ENCODE assay signal across 30 cellular contexts in the genomic region with DNA sequence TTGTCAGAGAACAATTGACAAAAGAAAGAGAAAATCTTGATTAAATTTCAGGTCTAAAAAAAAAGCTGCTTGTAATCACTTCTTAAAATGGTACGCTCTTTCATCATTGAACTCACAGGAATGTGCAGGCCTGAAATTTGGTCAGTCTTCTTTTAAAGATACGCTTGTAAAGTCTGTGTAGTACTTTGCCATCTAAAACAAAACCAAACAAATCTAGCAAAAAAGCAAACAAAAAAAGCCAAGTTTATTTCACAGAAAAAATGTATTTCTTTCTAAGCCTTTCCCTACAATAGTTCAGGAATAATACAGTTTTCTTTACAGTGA.
"Had no signal": no experiment of that assay in that cellular context is flagged by ENCODE, and none has a peak within 500 bp of the region (broad histone marks: within the 10 kb centered on the region; RNA-seq: fewer than 3 reads in every experiment).

No MANE protein-coding gene starts in this region.

- H3K27ac Mint-ChIP-seq: immature natural killer cell; naive thymus-derived CD4-positive, alpha-beta T cell; nephron; neural progenitor cell; progenitor cell of endocrine pancreas; stimulated activated naive B cell treated with anti-CD40 and anti-IgM and Interleukin-4, amounts not matched to agents 10 μg/mL and 1 μg/mL and 100 μg/mL, for 72 hours had no signal

- DNase-seq: hypothalamus; immature natural killer cell; kidney; left colon; left lung; midbrain; mucosa of descending colon; naive thymus-derived CD4-positive, alpha-beta T cell; occipital lobe; right lobe of liver; stimulated activated CD4-positive, alpha-beta T cell treated with anti-CD3 and anti-CD28 coated beads, Interleukin-12 subunit alpha, Interleukin-12 subunit beta, amount 100 ng/mL, for 4 hours; stimulated activated CD4-positive, alpha-beta T cell treated with anti-CD3 and anti-CD28 coated beads, Interleukin-15, amount 100 ng/mL, for 24 hours; stimulated activated CD4-positive, alpha-beta T cell treated with anti-CD3 and anti-CD28 coated beads, Interleukin-2, amount 100 ng/mL, for 24 hours; stimulated activated CD4-positive, alpha-beta T cell treated with anti-CD3 and anti-CD28 coated beads, Interleukin-4, amount 100 ng/mL, for 1 hour; stimulated activated naive B cell treated with anti-CD40 and anti-IgM and Interleukin-4, amounts not matched to agents 10 μg/mL and 1 μg/mL and 100 μg/mL, for 72 hours; stimulated activated naive CD8-positive, alpha-beta T cell treated with anti-CD3 and anti-CD28 coated beads, Interleukin-15, Interleukin-2, amounts not matched to agents 100 U/mL and 50 U/mL, for 24 hours; stomach; tibial artery; upper lobe of right lung had no signal

- H3K4me1 ChIP-seq: left lung, neural progenitor cell, right atrium auricular region, right lobe of liver, stomach, suprapubic skin, tibial artery, upper lobe of right lung had no signal

- H3K9me3 ChIP-seq: left lung, mucosa of descending colon, neutrophil, right atrium auricular region, right lobe of liver, stomach, suprapubic skin, thoracic aorta, tibial artery, upper lobe of right lung had no signal

- FAIRE-seq: islet of Langerhans, kidney, urothelium cell line had no signal

- H3K27me3 ChIP-seq: left lung, neural progenitor cell, neutrophil, right atrium auricular region, right lobe of liver, stomach, suprapubic skin, tibial artery, upper lobe of right lung had no signal

- H3K9me3 Mint-ChIP-seq: naive thymus-derived CD4-positive, alpha-beta T cell; nephron; neural progenitor cell; stimulated activated naive B cell treated with anti-CD40 and anti-IgM and Interleukin-4, amounts not matched to agents 10 μg/mL and 1 μg/mL and 100 μg/mL, for 72 hours had no signal

- H3K4me3 ChIP-seq: left lung, lung, mucosa of descending colon, neural progenitor cell, right atrium auricular region, right lobe of liver, skin epidermis, stomach, suprapubic skin, thoracic aorta, tibial artery, upper lobe of right lung had no signal

- H3K36me3 ChIP-seq: left lung, neural progenitor cell, neutrophil, right atrium auricular region, right lobe of liver, stomach, suprapubic skin, thoracic aorta, tibial artery, upper lobe of right lung had no signal

- H3K36me3 Mint-ChIP-seq: immature natural killer cell; naive thymus-derived CD4-positive, alpha-beta T cell; neural progenitor cell; stimulated activated naive B cell treated with anti-CD40 and anti-IgM and Interleukin-4, amounts not matched to agents 10 μg/mL and 1 μg/mL and 100 μg/mL, for 72 hours had no signal

- H3K27me3 Mint-ChIP-seq: naive thymus-derived CD4-positive, alpha-beta T cell; progenitor cell of endocrine pancreas; stimulated activated naive B cell treated with anti-CD40 and anti-IgM and Interleukin-4, amounts not matched to agents 10 μg/mL and 1 μg/mL and 100 μg/mL, for 72 hours had no signal

- H3K4me3 Mint-ChIP-seq: immature natural killer cell; naive thymus-derived CD4-positive, alpha-beta T cell; nephron; neural progenitor cell; stimulated activated naive B cell treated with anti-CD40 and anti-IgM and Interleukin-4, amounts not matched to agents 10 μg/mL and 1 μg/mL and 100 μg/mL, for 72 hours had no signal

- H3K4me1 Mint-ChIP-seq: immature natural killer cell; naive thymus-derived CD4-positive, alpha-beta T cell; nephron; stimulated activated naive B cell treated with anti-CD40 and anti-IgM and Interleukin-4, amounts not matched to agents 10 μg/mL and 1 μg/mL and 100 μg/mL, for 72 hours had no signal

- H3K27ac ChIP-seq: left lung, neural progenitor cell, neutrophil, right atrium auricular region, right lobe of liver, stomach, thoracic aorta, tibial artery, upper lobe of right lung had no signal

- H3K9ac ChIP-seq: neural progenitor cell had no signal
